9 cellular contexts compared by ENCODE assay signal in the genomic region with DNA sequence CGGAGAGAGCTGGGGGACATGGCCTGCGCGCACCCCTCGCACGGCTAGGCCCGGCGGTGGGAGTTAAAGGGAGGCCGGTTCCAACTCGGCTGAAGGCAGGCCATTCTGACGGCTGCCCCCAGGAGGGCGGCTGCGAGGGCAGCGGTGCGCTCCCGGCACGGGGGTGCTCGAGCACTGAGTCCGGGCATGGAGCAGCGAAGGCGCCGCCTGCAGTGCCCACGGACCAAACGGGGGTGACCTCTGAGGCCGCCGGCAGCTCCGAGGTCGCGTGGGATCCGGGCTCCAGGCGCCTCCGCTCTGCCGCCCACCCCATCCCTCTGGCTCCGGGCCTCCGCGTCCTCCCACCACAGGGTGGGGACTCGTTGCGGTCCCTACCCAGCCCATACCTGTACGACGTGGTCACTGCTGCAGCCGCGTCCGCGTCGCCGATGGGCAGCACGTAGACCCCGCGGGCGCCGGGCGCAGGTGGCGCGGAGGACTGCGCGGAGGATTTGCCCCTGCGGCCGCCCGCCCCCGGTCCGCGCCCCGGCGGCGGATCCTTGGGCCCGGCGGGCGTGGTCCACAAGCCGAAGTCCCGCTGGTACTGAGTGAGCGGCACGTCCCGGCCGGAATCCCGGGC. TPM values are rescaled to one million over a fixed set of nuclear protein-coding genes. Genes with fewer than 3 reads are reported as not detected.
DNase-seq lines count a peak whose midpoint lies in the region; ATAC-seq and TF ChIP-seq lines count a peak whose summit lies in the region.
"Had no signal": no experiment of that assay in that cellular context is flagged by ENCODE, and none has a peak within 500 bp of the region (broad histone marks: within the 10 kb centered on the region; RNA-seq: fewer than 3 reads in every experiment).

No MANE protein-coding gene starts in this region.

- peak overlapping the region; percentile 92 for H3K4me2 ChIP-seq in neural progenitor cell

- no peak overlapping the region for H3K9ac ChIP-seq in neural progenitor cell

- H3K4me3 ChIP-seq in foreskin fibroblast (ENCODE audit: low read depth in 1 of 2, low read length in 2 of 2), result peak overlapping the region; percentile 63
- H3K4me3 ChIP-seq in neural progenitor cell, result peak overlapping the region; percentile 72

- H3K27me3 Mint-ChIP-seq in neural progenitor cell (ENCODE audit: insufficient read depth, low read depth), result peaks cover 4% of the 10 kb centered on the region

- H3K4me1 ChIP-seq in neural progenitor cell, result peaks cover 15% of the 10 kb centered on the region

- no peaks in the 10 kb centered on the region for H3K79me2 ChIP-seq in neural progenitor cell (ENCODE audit: low read depth)

- H3K27ac Mint-ChIP-seq in neural progenitor cell, result no peak overlapping the region

- H3F3A ChIP-seq in neural progenitor cell (ENCODE audit: low read depth), result peaks cover 41% of the 10 kb centered on the region

- no peaks in the 10 kb centered on the region for H3K9me3 ChIP-seq in neural progenitor cell (ENCODE audit: low read depth)

- H3K27ac ChIP-seq in neural progenitor cell, result no peak overlapping the region
- H3K27ac ChIP-seq: epithelial cell of prostate had no signal

- H4K20me1 ChIP-seq in neural progenitor cell (ENCODE audit: low read depth), result peaks cover 25% of the 10 kb centered on the region

- ATAC-seq in HG03342 (IDR thresholded peaks at IDR 0.05; ENCODE audit: unreplicated experiment), result peak; percentile 26

- H3K9me3 Mint-ChIP-seq in neural progenitor cell, result no peaks in the 10 kb centered on the region

- peaks cover 4% of the 10 kb centered on the region for H3K36me3 Mint-ChIP-seq in neural progenitor cell

- H3K36me3 ChIP-seq in neural progenitor cell, result no peaks in the 10 kb centered on the region

- peak overlapping the region; percentile 84 for H3K4me3 Mint-ChIP-seq in neural progenitor cell

- peaks cover 16% of the 10 kb centered on the region for H3K27me3 ChIP-seq in neural progenitor cell

- peaks cover 15% of the 10 kb centered on the region for H3K4me1 Mint-ChIP-seq in neural progenitor cell

- peak; percentile 31 for DNase-seq in activated CD4-positive, alpha-beta T cell treated with anti-CD3 and anti-CD28 coated beads for 48 hours
- DNase-seq in activated CD4-positive, alpha-beta T cell treated with anti-CD3 and anti-CD28 coated beads for 1 hour, result no peak
- DNase-seq in activated CD8-positive, alpha-beta memory T cell treated with anti-CD3 and anti-CD28 coated beads, Interleukin-2, amount 50 U/mL, for 48 hours, result peak; percentile 64
- DNase-seq in foreskin fibroblast, result peak in 1 of 2 donors; percentile 55
- peak; percentile 58 for DNase-seq in neural progenitor cell (ENCODE audit: low spot score)
- no peak for DNase-seq in effector CD8-positive, alpha-beta T cell (lab: John Stamatoyannopoulos, UW)
- no peak for DNase-seq in DMS153 (lab: John Stamatoyannopoulos, UW)

- TF ChIP-seq CTCF in foreskin fibroblast (IDR thresholded peaks at IDR 0.05; ENCODE audit: low read depth, low read length), result no peak
- no peak for TF ChIP-seq CTCF in neural progenitor cell (IDR thresholded peaks at IDR 0.05)

- peak overlapping the region; percentile 92 for H2AFZ ChIP-seq in neural progenitor cell (replicated peaks)

RNA-seq across cellular contexts. Expression of gene MAP6D1, which starts 0.5 kb away (rescaled TPM):
- total RNA-seq in neural progenitor cell (ENCODE audit: low replicate concordance), result 3.5 and 12.4 TPM in 2 replicates

RNA-seq across cellular contexts. Expression of gene PARL, which starts 59.8 kb away (rescaled TPM):
- 50.7 and 70.5 TPM in 2 replicates for total RNA-seq in neural progenitor cell (ENCODE audit: low replicate concordance)

Comparison
In these comparisons a context has a peak if more than half of its experiments do, and no peak if none do; other contexts are left out.
1. DNase-seq: peak in activated CD4-positive, alpha-beta T cell treated with anti-CD3 and anti-CD28 coated beads for 48 hours (single experiment), activated CD8-positive, alpha-beta memory T cell treated with anti-CD3 and anti-CD28 coated beads, Interleukin-2, amount 50 U/mL, for 48 hours (single experiment) and neural progenitor cell (single experiment); none in activated CD4-positive, alpha-beta T cell treated with anti-CD3 and anti-CD28 coated beads for 1 hour (single experiment), effector CD8-positive, alpha-beta T cell (single experiment) and DMS153 (single experiment).